In the genomic region with DNA sequence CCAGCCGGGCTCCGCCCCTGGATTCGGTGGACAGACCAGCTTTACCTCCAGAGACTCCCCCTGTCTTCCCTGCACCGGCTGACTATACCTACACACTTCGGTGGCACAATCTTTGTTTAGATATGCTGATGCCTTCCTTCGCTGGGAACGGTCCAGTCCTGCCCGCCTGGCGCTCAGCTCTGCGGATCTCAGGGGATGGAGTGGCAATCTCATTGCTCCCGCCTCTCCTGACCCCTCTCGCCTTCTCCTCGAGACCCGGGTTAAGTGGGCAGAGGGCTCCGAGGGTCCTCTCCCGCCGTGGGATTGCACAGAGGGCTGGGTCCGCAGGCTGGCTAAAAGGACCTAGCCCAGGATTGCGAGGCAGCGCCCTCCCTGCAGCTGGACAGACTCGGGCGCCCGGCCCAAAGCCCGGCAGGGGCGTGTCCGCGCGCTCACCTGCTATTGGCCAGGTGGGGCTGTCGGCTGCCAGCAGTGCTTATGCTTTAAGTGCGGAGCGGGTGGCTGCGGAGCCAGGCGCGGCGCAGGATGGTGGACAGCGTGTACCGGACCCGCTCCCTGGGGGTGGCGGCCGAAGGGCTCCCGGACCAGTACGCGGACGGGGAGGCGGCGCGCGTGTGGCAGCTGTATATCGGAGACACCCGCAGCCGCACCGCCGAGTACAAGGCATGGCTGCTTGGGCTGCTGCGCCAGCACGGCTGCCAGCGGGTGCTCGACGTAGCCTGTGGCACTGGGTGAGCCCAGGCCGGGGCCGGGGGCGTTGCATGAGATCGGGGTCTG, we compare ENCODE assay signal across 8 cellular contexts. TPM values are rescaled to one million over a fixed set of nuclear protein-coding genes. Genes with fewer than 3 reads are reported as not detected.
DNase-seq lines count a peak whose midpoint lies in the region; ATAC-seq, FAIRE-seq and TF ChIP-seq lines count a peak whose summit lies in the region.

Gene GNMT, plus strand, starts transcription at position 512 of the 777 bp plus-strand sequence. Its CDS starts 14 bp downstream, at position 526.

- H3K4me3 ChIP-seq in A549 (peak within 1 kb of the TSS; percentile 38), HFF-Myc (replicated peaks; ENCODE audit: low read depth, low read length) (peak within 1 kb of the TSS; percentile 39)

- peak within 1 kb of the TSS; percentile 95 for H3K4me2 ChIP-seq in A549

- no peak for TF ChIP-seq RAD21 in A549 (conservative IDR thresholded peaks at IDR 0.05 in 1 of 2, IDR thresholded peaks at IDR 0.05 in 1 of 2)

- H3K9me3 Mint-ChIP-seq in T-helper 1 cell treated with Interleukin-12 subunit alpha and Interleukin-12 subunit beta and Interleukin-4 antibody, amounts not matched to agents 30 μg/mL and 1 μg/mL, for 36 hours: no peaks in the 10 kb centered on the region

- H3K4me1 ChIP-seq in A549: peaks cover 8% of the 10 kb centered on the region; the same call in 1 of the 3 replicates

- no peak for TF ChIP-seq EP300 in A549 (IDR thresholded peaks at IDR 0.05)

- peak within 1 kb of the TSS; percentile 42 for H3K4me3 Mint-ChIP-seq in T-helper 1 cell treated with Interleukin-12 subunit alpha and Interleukin-12 subunit beta and Interleukin-4 antibody, amounts not matched to agents 30 μg/mL and 1 μg/mL, for 36 hours

- CTCF ChIA-PET in A549 (lab: Yijun Ruan, JAX): interaction anchor here (0.9 to 1.4 kb wide), 2 partner anchors 15 to 184 kb away, joined by 3 read pairs; no protein-coding TSS in a partner anchor

- peaks cover 13% of the 10 kb centered on the region for H3K27me3 Mint-ChIP-seq in T-helper 1 cell treated with Interleukin-12 subunit alpha and Interleukin-12 subunit beta and Interleukin-4 antibody, amounts not matched to agents 30 μg/mL and 1 μg/mL, for 36 hours (ENCODE audit: low read depth)

- peaks cover 4% of the 10 kb centered on the region for H3K4me1 Mint-ChIP-seq in T-helper 1 cell treated with Interleukin-12 subunit alpha and Interleukin-12 subunit beta and Interleukin-4 antibody, amounts not matched to agents 30 μg/mL and 1 μg/mL, for 36 hours (ENCODE audit: low read depth)

- H3K9me3 ChIP-seq in A549: no peaks in the 10 kb centered on the region

- H3K36me3 Mint-ChIP-seq in T-helper 1 cell treated with Interleukin-12 subunit alpha and Interleukin-12 subunit beta and Interleukin-4 antibody, amounts not matched to agents 30 μg/mL and 1 μg/mL, for 36 hours (ENCODE audit: low read depth): peaks cover 14% of the 10 kb centered on the region

- no peak within 1 kb of the TSS for H3K27ac Mint-ChIP-seq in T-helper 1 cell treated with Interleukin-12 subunit alpha and Interleukin-12 subunit beta and Interleukin-4 antibody, amounts not matched to agents 30 μg/mL and 1 μg/mL, for 36 hours

- 60% methylated on average over 10 of the region's 62 CpGs for WGBS in A549 (ENCODE audit: missing lambda C conversion rate)

- H3K27ac ChIP-seq in A549: peak within 1 kb of the TSS in 1 of 2 experiments; percentile 58; a peak in 2 of 6 replicates

- ATAC-seq in A549 (peak; percentile 79 to 81), HG03159 (IDR thresholded peaks at IDR 0.05; ENCODE audit: unreplicated experiment) (no peak), HG03520 (IDR thresholded peaks at IDR 0.05; ENCODE audit: unreplicated experiment) (no peak)

- TF ChIP-seq CTCF in A549 (IDR thresholded peaks at IDR 0.05): no peak
- TF ChIP-seq CTCF in HFF-Myc (IDR thresholded peaks at IDR 0.05; ENCODE audit: low read depth, low read length, missing control alignments): no peak

- no peak for FAIRE-seq in A549 (lab: Jason Lieb, UNC)

- POLR2A ChIA-PET in A549 (lab: Yijun Ruan, JAX): no interaction called here

- DNase-seq in A549 (ENCODE audit: low read depth in 1 of 2, low spot score in 1 of 2): peak in 1 of 2 experiments; percentile 14
- no peak for DNase-seq in HFF-Myc (ENCODE audit: extremely low read depth, low read depth)
- peak; percentile 15 for DNase-seq in central memory CD4-positive, alpha-beta T cell
- peak; percentile 62 for DNase-seq in kidney tubule cell (ENCODE audit: low spot score)
- peak; percentile 21 to 39 for DNase-seq in stimulated activated CD4-positive, alpha-beta T cell treated with anti-CD3 and anti-CD28 coated beads, Interleukin-4, amount 100 ng/mL, for 4 hours

- TF ChIP-seq POLR2A in A549 (IDR thresholded peaks at IDR 0.05; ENCODE audit: low read length): no peak

TF ChIP-seq in A549, 52 proteins besides CTCF, POLR2A, EP300 and RAD21:
- TF ChIP-seq, protein P1, sequence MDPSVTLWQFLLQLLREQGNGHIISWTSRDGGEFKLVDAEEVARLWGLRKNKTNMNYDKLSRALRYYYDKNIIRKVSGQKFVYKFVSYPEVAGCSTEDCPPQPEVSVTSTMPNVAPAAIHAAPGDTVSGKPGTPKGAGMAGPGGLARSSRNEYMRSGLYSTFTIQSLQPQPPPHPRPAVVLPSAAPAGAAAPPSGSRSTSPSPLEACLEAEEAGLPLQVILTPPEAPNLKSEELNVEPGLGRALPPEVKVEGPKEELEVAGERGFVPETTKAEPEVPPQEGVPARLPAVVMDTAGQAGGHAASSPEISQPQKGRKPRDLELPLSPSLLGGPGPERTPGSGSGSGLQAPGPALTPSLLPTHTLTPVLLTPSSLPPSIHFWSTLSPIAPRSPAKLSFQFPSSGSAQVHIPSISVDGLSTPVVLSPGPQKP (IDR thresholded peaks at IDR 0.05; ENCODE audit: low read depth, low read length): no peak
- TF ChIP-seq, protein P2, sequence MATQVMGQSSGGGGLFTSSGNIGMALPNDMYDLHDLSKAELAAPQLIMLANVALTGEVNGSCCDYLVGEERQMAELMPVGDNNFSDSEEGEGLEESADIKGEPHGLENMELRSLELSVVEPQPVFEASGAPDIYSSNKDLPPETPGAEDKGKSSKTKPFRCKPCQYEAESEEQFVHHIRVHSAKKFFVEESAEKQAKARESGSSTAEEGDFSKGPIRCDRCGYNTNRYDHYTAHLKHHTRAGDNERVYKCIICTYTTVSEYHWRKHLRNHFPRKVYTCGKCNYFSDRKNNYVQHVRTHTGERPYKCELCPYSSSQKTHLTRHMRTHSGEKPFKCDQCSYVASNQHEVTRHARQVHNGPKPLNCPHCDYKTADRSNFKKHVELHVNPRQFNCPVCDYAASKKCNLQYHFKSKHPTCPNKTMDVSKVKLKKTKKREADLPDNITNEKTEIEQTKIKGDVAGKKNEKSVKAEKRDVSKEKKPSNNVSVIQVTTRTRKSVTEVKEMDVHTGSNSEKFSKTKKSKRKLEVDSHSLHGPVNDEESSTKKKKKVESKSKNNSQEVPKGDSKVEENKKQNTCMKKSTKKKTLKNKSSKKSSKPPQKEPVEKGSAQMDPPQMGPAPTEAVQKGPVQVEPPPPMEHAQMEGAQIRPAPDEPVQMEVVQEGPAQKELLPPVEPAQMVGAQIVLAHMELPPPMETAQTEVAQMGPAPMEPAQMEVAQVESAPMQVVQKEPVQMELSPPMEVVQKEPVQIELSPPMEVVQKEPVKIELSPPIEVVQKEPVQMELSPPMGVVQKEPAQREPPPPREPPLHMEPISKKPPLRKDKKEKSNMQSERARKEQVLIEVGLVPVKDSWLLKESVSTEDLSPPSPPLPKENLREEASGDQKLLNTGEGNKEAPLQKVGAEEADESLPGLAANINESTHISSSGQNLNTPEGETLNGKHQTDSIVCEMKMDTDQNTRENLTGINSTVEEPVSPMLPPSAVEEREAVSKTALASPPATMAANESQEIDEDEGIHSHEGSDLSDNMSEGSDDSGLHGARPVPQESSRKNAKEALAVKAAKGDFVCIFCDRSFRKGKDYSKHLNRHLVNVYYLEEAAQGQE (IDR thresholded peaks at IDR 0.05): no peak
- TF ChIP-seq, protein P3, sequence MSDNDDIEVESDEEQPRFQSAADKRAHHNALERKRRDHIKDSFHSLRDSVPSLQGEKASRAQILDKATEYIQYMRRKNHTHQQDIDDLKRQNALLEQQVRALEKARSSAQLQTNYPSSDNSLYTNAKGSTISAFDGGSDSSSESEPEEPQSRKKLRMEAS (IDR thresholded peaks at IDR 0.05): 0 out of 2 replicates have a peak, but pooled peaks have one; percentile 15
- no peak for TF ChIP-seq FOSL2 (IDR thresholded peaks at IDR 0.05)
- TF ChIP-seq FOSL2 (CRISPR knock-in tag; IDR thresholded peaks at IDR 0.05): no peak
- TF ChIP-seq EHMT2 (IDR thresholded peaks at IDR 0.05; ENCODE audit: low read depth): no peak
- TF ChIP-seq ZSCAN20 (CRISPR knock-in tag; IDR thresholded peaks at IDR 0.05): no peak
- no peak for TF ChIP-seq ZC3H11A (IDR thresholded peaks at IDR 0.05)

RNA-seq across cellular contexts. Expression of gene GNMT, which starts in this region (rescaled TPM):
- polyA plus RNA-seq in A549 (2011; rRNA removed) (0.12 TPM in 2 replicates), A549 (2017; fragmentation: RNase III; extraction: RNeasy Plus Mini Kit Qiagen cat#74134 plus additional on column Dnase treatment) (0.23 to 0.32 TPM (median 0.31 TPM) in 3 replicates)
- 0.23 and 0.24 TPM in 2 replicates for polyA plus RNA-seq in A549 (2012; cell fraction: cytosol; rRNA removed)
- 0.33 and 1.6 TPM in 2 replicates for polyA plus RNA-seq in A549 (2012; cell fraction: nucleus; rRNA removed)
- 0.25 TPM in 1 of 2 replicates, not detected in the other for polyA minus RNA-seq in A549 (2011; rRNA and poly(A)+ RNA removed)

Comparison
In these comparisons a context has a peak if more than half of its experiments do, and no peak if none do; other contexts are left out.
1. ATAC-seq: peak in A549 (2 of 2); none in HG03159 (single experiment) and HG03520 (single experiment).